17 cellular contexts compared by ENCODE assay signal in genomic region chrX:30781711-30782444, GRCh38.
"Had no signal": no experiment of that assay in that cellular context is flagged by ENCODE, and none has a peak within 500 bp of the region (broad histone marks: within the 10 kb centered on the region; RNA-seq: fewer than 3 reads in every experiment).

No MANE protein-coding gene starts in this region.

- H3K36me3 Mint-ChIP-seq: immature natural killer cell, naive B cell had no signal

- H3K27ac ChIP-seq: dorsolateral prefrontal cortex, lower lobe of right lung, parathyroid adenoma, SJSA1, tibial artery had no signal

- ATAC-seq: esophagus mucosa, left cardiac atrium, lower lobe of right lung had no signal

- H3K36me3 ChIP-seq: lower lobe of right lung, SJSA1, tibial artery had no signal

- H3K9me3 Mint-ChIP-seq: activated T-helper 1 cell treated with anti-CD3 and anti-CD28 coated beads, Interleukin-12 subunit alpha, Interleukin-12 subunit beta, Interleukin-2, Interleukin-4 antibody, amounts not matched to agents 30 ng/mL and 10 ng/mL and 1 ng/mL, durations not matched to agents 14 hours and 24 hours and 36 hours had no signal

- H3K9me3 ChIP-seq: lower lobe of right lung, SJSA1, tibial artery had no signal

- H3K27ac Mint-ChIP-seq: activated T-helper 1 cell treated with anti-CD3 and anti-CD28 coated beads, Interleukin-12 subunit alpha, Interleukin-12 subunit beta, Interleukin-2, Interleukin-4 antibody, amounts not matched to agents 30 ng/mL and 10 ng/mL and 1 ng/mL, durations not matched to agents 14 hours and 24 hours and 36 hours; immature natural killer cell; naive B cell had no signal

- H3K4me3 ChIP-seq: dorsolateral prefrontal cortex, lower lobe of right lung, SJSA1, tibial artery had no signal

- H3K4me1 Mint-ChIP-seq: immature natural killer cell, naive B cell had no signal

- H3K4me3 Mint-ChIP-seq: activated T-helper 1 cell treated with anti-CD3 and anti-CD28 coated beads, Interleukin-12 subunit alpha, Interleukin-12 subunit beta, Interleukin-2, Interleukin-4 antibody, amounts not matched to agents 30 ng/mL and 10 ng/mL and 1 ng/mL, durations not matched to agents 14 hours and 24 hours and 36 hours; immature natural killer cell; naive B cell had no signal

- H3K27me3 ChIP-seq: SJSA1, tibial artery had no signal

- DNase-seq: activated CD4-positive, alpha-beta T cell treated with anti-CD3 and anti-CD28 coated beads for 1 hour; activated naive CD4-positive, alpha-beta T cell treated with Interleukin-2 at 50 U/mL for 16 hours; anterior cingulate cortex; dorsolateral prefrontal cortex; glutamatergic neuron; immature natural killer cell; left cardiac atrium; lower lobe of right lung; midbrain; naive B cell; stimulated activated CD4-positive, alpha-beta T cell treated with anti-CD3 and anti-CD28 coated beads, Interleukin-4, amount 100 ng/mL, for 1 hour; SW 1271; tibial artery had no signal

- H3K4me1 ChIP-seq: lower lobe of right lung, parathyroid adenoma, SJSA1, tibial artery had no signal
